Comparison of ENCODE assay signal across 9 cellular contexts in the genomic region with DNA sequence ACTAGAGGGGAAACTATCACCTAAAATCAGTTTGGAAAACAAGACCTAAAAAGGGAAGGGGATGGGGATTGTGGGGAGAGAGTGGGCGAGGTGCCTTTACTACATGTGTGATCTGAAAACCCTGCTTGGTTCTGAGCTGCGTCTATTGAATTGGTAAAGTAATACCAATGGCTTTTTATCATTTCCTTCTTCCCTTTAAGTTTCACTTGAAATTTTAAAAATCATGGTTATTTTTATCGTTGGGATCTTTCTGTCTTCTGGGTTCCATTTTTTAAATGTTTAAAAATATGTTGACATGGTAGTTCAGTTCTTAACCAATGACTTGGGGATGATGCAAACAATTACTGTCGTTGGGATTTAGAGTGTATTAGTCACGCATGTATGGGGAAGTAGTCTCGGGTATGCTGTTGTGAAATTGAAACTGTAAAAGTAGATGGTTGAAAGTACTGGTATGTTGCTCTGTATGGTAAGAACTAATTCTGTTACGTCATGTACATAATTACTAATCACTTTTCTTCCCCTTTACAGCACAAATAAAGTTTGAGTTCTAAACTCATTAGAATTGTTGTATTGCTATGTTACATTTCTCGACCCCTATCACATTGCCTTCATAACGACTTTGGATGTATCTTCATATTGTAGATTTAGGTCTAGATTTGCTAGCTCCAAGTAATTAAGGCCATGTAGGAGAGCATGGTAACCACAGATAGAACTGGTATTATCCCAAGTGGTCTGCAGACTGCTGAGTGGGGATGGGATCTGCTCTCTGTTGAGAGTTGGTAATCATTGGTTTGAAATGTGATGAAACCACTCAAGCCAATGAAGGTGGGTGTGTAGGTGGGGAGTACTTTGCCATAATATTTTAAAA. TPM values are rescaled to one million over a fixed set of nuclear protein-coding genes. Genes with fewer than 3 reads are reported as not detected.
DNase-seq lines count a peak whose midpoint lies in the region; ATAC-seq, FAIRE-seq and TF ChIP-seq lines count a peak whose summit lies in the region.
"Had no signal": no experiment of that assay in that cellular context is flagged by ENCODE, and none has a peak within 500 bp of the region (broad histone marks: within the 10 kb centered on the region; RNA-seq: fewer than 3 reads in every experiment).

No MANE protein-coding gene starts in this region.

- peaks cover 21% of the 10 kb centered on the region for H3K9me3 Mint-ChIP-seq in glutamatergic neuron (ENCODE audit: unreplicated experiment)

- peak overlapping the region; percentile 20 for H3K27ac Mint-ChIP-seq in glutamatergic neuron (ENCODE audit: unreplicated experiment)

- H3K4me3 Mint-ChIP-seq in glutamatergic neuron (ENCODE audit: unreplicated experiment): peak overlapping the region; percentile 87

- peak overlapping the region; percentile 88 for H3K4me3 ChIP-seq in retinal pigment epithelial cell (ENCODE audit: low read length)

- DNase-seq in DMS 273 treated with DMSO at 0.1 percent for 48 hours (lab: John Stamatoyannopoulos, UW) (peak; percentile 27), DMS 273 (lab: John Stamatoyannopoulos, UW; ENCODE audit: unreplicated experiment) (no peak), LoVo (ENCODE audit: low spot score) (peak; percentile 83), glutamatergic neuron (no peak), retinal pigment epithelial cell (ENCODE audit: low read depth) (no peak), HTR-8/SVneo (ENCODE audit: insufficient read length, low spot score) (no peak)
- peak; percentile 55 for DNase-seq in activated CD8-positive, alpha-beta memory T cell treated with anti-CD3 and anti-CD28 coated beads, Interleukin-2, amount 50 U/mL, for 48 hours

- H3K4me1 Mint-ChIP-seq in glutamatergic neuron (ENCODE audit: low read depth, unreplicated experiment): peaks cover 44% of the 10 kb centered on the region

- FAIRE-seq in HTR-8/SVneo (lab: Jason Lieb, UNC): no peak
- FAIRE-seq: A204.1 had no signal

- H3K27me3 Mint-ChIP-seq in glutamatergic neuron (ENCODE audit: unreplicated experiment): peaks cover 13% of the 10 kb centered on the region

- ATAC-seq in HG02763 (IDR thresholded peaks at IDR 0.05; ENCODE audit: unreplicated experiment): no peak

- TF ChIP-seq CTCF in glutamatergic neuron (IDR thresholded peaks at IDR 0.05; ENCODE audit: partially characterized antibody, unreplicated experiment): no peak
- no peak for TF ChIP-seq CTCF in retinal pigment epithelial cell (conservative IDR thresholded peaks at IDR 0.05; ENCODE audit: low read depth, low read length)

- peaks cover 4% of the 10 kb centered on the region for H3K36me3 Mint-ChIP-seq in glutamatergic neuron (ENCODE audit: unreplicated experiment)

RNA-seq across cellular contexts. Expression of a gene that starts 3.6 kb away (rescaled TPM):
- total RNA-seq in glutamatergic neuron (ENCODE audit: unreplicated experiment): 107 TPM

RNA-seq across cellular contexts. Expression of a gene that starts 39.8 kb away (rescaled TPM):
- 11.1 TPM for total RNA-seq in glutamatergic neuron (ENCODE audit: unreplicated experiment)

RNA-seq across cellular contexts. Expression of a gene that starts 43.8 kb away (rescaled TPM):
- total RNA-seq in glutamatergic neuron (ENCODE audit: unreplicated experiment): 0.25 TPM

Comparison
In these comparisons a context has a peak if more than half of its experiments do, and no peak if none do; other contexts are left out.
1. DNase-seq: peak in DMS 273 treated with DMSO at 0.1 percent for 48 hours (single experiment), LoVo (single experiment) and activated CD8-positive, alpha-beta memory T cell treated with anti-CD3 and anti-CD28 coated beads, Interleukin-2, amount 50 U/mL, for 48 hours (single experiment); none in DMS 273 (single experiment), glutamatergic neuron (single experiment), retinal pigment epithelial cell (single experiment) and HTR-8/SVneo (single experiment).